In genomic region chr1:199009447-199009846, GRCh38 we compare ENCODE assay signal across 10 cellular contexts.
DNase-seq lines count a peak whose midpoint lies in the region; ATAC-seq and TF ChIP-seq lines count a peak whose summit lies in the region.
"Had no signal": no experiment of that assay in that cellular context is flagged by ENCODE, and none has a peak within 500 bp of the region (broad histone marks: within the 10 kb centered on the region; RNA-seq: fewer than 3 reads in every experiment).

No MANE protein-coding gene starts in this region.

- peaks cover 27% of the 10 kb centered on the region for H3K4me1 Mint-ChIP-seq in chondrocyte (ENCODE audit: low read depth)

- TF ChIP-seq CTCF in chondrocyte (IDR thresholded peaks at IDR 0.05) = no peak

- DNase-seq in GF-D8 (lab: John Stamatoyannopoulos, UW) (peak; percentile 26), MV-4-11 (lab: John Stamatoyannopoulos, UW) (peak; percentile 83), chondrocyte (ENCODE audit: low spot score) (no peak), NCI-H345 treated with DMSO at 0.1 percent for 48 hours (lab: John Stamatoyannopoulos, UW; ENCODE audit: unreplicated experiment) (no peak), midbrain (lab: John Stamatoyannopoulos, UW) (no peak), NCI-H2107 treated with DMSO at 0.1 percent for 48 hours (lab: John Stamatoyannopoulos, UW; ENCODE audit: unreplicated experiment) (no peak), SW480 (ENCODE audit: low spot score) (no peak)
- DNase-seq: DMS79, Peyer's patch had no signal

- H3K27ac Mint-ChIP-seq in chondrocyte (ENCODE audit: unreplicated experiment) = peak overlapping the region; percentile 19

- no peaks in the 10 kb centered on the region for H3K9me3 Mint-ChIP-seq in chondrocyte (ENCODE audit: low read depth)

- H3K4me3 Mint-ChIP-seq in chondrocyte (ENCODE audit: unreplicated experiment) = no peak overlapping the region

- H3K36me3 Mint-ChIP-seq in chondrocyte (ENCODE audit: low read depth) = no peaks in the 10 kb centered on the region

- H3K27me3 Mint-ChIP-seq in chondrocyte (ENCODE audit: low read depth) = no peaks in the 10 kb centered on the region

- ATAC-seq in GM21529 (IDR thresholded peaks at IDR 0.05; ENCODE audit: unreplicated experiment) = peak; percentile 71

Comparison
In these comparisons a context has a peak if more than half of its experiments do, and no peak if none do; other contexts are left out.
1. DNase-seq: peak in GF-D8 (single experiment) and MV-4-11 (single experiment); none in chondrocyte (single experiment), NCI-H345 treated with DMSO at 0.1 percent for 48 hours (single experiment), midbrain (single experiment), NCI-H2107 treated with DMSO at 0.1 percent for 48 hours (single experiment) and SW480 (single experiment).